11 cellular contexts compared by ENCODE assay signal in the genomic region with DNA sequence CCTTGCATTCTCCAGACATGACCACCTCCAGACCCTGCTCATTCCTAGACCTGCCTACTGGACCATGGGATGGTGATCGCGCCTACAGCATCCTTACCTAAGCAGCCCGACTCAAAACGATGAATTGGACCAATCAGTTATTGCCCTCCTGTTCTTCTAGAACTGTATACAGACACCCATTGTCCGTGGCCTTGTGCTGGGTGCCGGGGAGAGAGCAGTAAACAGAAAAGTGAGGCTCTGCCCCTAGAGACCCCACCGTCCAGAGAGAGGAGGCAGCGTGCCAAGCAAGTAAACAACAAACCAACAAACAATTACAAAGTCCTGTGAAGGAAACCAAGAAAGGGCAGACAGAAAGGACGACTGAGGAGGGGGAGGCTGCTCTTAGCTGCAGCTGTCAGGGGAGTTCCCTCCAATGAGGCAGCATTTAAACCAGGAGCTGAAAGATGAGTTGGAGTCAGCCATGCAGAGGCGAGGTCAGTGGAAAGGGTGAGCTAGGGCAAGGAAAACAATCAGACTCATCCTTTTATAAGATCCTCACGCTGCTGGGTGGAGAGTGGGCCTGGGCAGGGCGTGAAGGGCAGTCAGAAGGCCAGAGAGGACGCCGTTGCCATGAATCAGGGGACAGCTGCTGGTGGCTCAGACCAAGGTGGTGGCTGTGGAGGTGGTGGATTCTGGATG. TPM values are rescaled to one million over a fixed set of nuclear protein-coding genes. Genes with fewer than 3 reads are reported as not detected.
DNase-seq lines count a peak whose midpoint lies in the region; ATAC-seq and TF ChIP-seq lines count a peak whose summit lies in the region.
"Had no signal": no experiment of that assay in that cellular context is flagged by ENCODE, and none has a peak within 500 bp of the region (broad histone marks: within the 10 kb centered on the region; RNA-seq: fewer than 3 reads in every experiment).

No MANE protein-coding gene starts in this region.

- H3K4me1 Mint-ChIP-seq in HFFc6 (ENCODE audit: low read depth), result peaks cover 17% of the 10 kb centered on the region
- H3K4me1 Mint-ChIP-seq in activated naive CD8-positive, alpha-beta T cell treated with anti-CD3 and anti-CD28 coated beads, Interleukin-2, amount 50 U/mL, for 24 hours, result peaks cover 2% of the 10 kb centered on the region

- TF ChIP-seq CTCF in HFFc6 (IDR thresholded peaks at IDR 0.05), result no peak

- H3K9me3 Mint-ChIP-seq in HFFc6, result no peaks in the 10 kb centered on the region
- H3K9me3 Mint-ChIP-seq in activated naive CD8-positive, alpha-beta T cell treated with anti-CD3 and anti-CD28 coated beads, Interleukin-2, amount 50 U/mL, for 24 hours, result no peaks in the 10 kb centered on the region

- H3K36me3 Mint-ChIP-seq in HFFc6 (ENCODE audit: low read depth), result no peaks in the 10 kb centered on the region
- no peaks in the 10 kb centered on the region for H3K36me3 Mint-ChIP-seq in activated naive CD8-positive, alpha-beta T cell treated with anti-CD3 and anti-CD28 coated beads, Interleukin-2, amount 50 U/mL, for 24 hours (ENCODE audit: low read depth)

- H3K4me3 Mint-ChIP-seq in HFFc6, result no peak overlapping the region
- H3K4me3 Mint-ChIP-seq in activated naive CD8-positive, alpha-beta T cell treated with anti-CD3 and anti-CD28 coated beads, Interleukin-2, amount 50 U/mL, for 24 hours, result no peak overlapping the region

- DNase-seq in NCI-H345 (lab: John Stamatoyannopoulos, UW) (peak; percentile 32), NCI-H345 treated with DMSO at 0.1 percent for 48 hours (lab: John Stamatoyannopoulos, UW; ENCODE audit: unreplicated experiment) (no peak), NCI-H146 treated with DMSO at 0.1 percent for 48 hours (lab: John Stamatoyannopoulos, UW; ENCODE audit: unreplicated experiment) (peak; percentile 21), sciatic nerve (ENCODE audit: low spot score) (peak; percentile 25), HFFc6 (no peak)
- no peak for DNase-seq in activated naive CD8-positive, alpha-beta T cell treated with anti-CD3 and anti-CD28 coated beads, Interleukin-2, amount 50 U/mL, for 24 hours
- DNase-seq: NK-92 treated with Interleukin-12 subunit alpha and Interleukin-12 subunit beta, amount 100 ng/mL, for 24 hours had no signal

- no peak overlapping the region for H3K27ac Mint-ChIP-seq in HFFc6
- no peak overlapping the region for H3K27ac Mint-ChIP-seq in activated naive CD8-positive, alpha-beta T cell treated with anti-CD3 and anti-CD28 coated beads, Interleukin-2, amount 50 U/mL, for 24 hours

- ATAC-seq in esophagus mucosa (peak; percentile 22), sciatic nerve (no peak), GM19324 (IDR thresholded peaks at IDR 0.05; ENCODE audit: low FRiP score, unreplicated experiment) (no peak)
- ATAC-seq in activated naive CD8-positive, alpha-beta T cell treated with anti-CD3 and anti-CD28 coated beads, Interleukin-2, amount 50 U/mL, for 24 hours, result no peak

- peaks cover 42% of the 10 kb centered on the region for H3K27me3 Mint-ChIP-seq in HFFc6 (ENCODE audit: insufficient read depth)
- H3K27me3 Mint-ChIP-seq in activated naive CD8-positive, alpha-beta T cell treated with anti-CD3 and anti-CD28 coated beads, Interleukin-2, amount 50 U/mL, for 24 hours, result peaks cover 50% of the 10 kb centered on the region

- intact Hi-C loops in sciatic nerve (cut with DNase I), result no loop called here

RNA-seq across cellular contexts. Expression of gene BLCAP, which starts 37.6 kb away (rescaled TPM):
- total RNA-seq in esophagus mucosa (66.1 TPM), sciatic nerve (58.4 TPM)
- total RNA-seq in HFFc6 (2021; fragmentation: NEBNext Ultra II Directional; extraction: Animal tissue kit (Norgen Biotek cat#: 25700)), result 100 to 1,000 TPM in 2 of 6 experiments, 10 to 100 TPM in 4; 83.7 to 110 (median 97.3) TPM

RNA-seq across cellular contexts. Expression of gene NNAT, which starts 44.2 kb away (rescaled TPM):
- total RNA-seq in esophagus mucosa (0.28 TPM), sciatic nerve (2.1 TPM)
- total RNA-seq in HFFc6 (2021; fragmentation: NEBNext Ultra II Directional; extraction: Animal tissue kit (Norgen Biotek cat#: 25700)), result not detected
- total RNA-seq: hepatocyte, HT1080 had no signal

Comparison
In these comparisons a context has a peak if more than half of its experiments do, and no peak if none do; other contexts are left out.
1. DNase-seq: peak in NCI-H345 (single experiment), NCI-H146 treated with DMSO at 0.1 percent for 48 hours (single experiment) and sciatic nerve (single experiment); none in NCI-H345 treated with DMSO at 0.1 percent for 48 hours (single experiment), HFFc6 (single experiment) and activated naive CD8-positive, alpha-beta T cell treated with anti-CD3 and anti-CD28 coated beads, Interleukin-2, amount 50 U/mL, for 24 hours (single experiment).